9 cellular contexts compared by ENCODE assay signal in genomic region chr11:57424137-57424801, GRCh38. TPM values are rescaled to one million over a fixed set of nuclear protein-coding genes. Genes with fewer than 3 reads are reported as not detected.
DNase-seq lines count a peak whose midpoint lies in the region; ATAC-seq and TF ChIP-seq lines count a peak whose summit lies in the region.
"Had no signal": no experiment of that assay in that cellular context is flagged by ENCODE, and none has a peak within 500 bp of the region (broad histone marks: within the 10 kb centered on the region; RNA-seq: fewer than 3 reads in every experiment).

No MANE protein-coding gene starts in this region.

- no peaks in the 10 kb centered on the region for H3K27me3 ChIP-seq in MG63
- no peaks in the 10 kb centered on the region for H3K27me3 ChIP-seq in neutrophil

- H3K27ac ChIP-seq in cingulate gyrus (ENCODE audit: low read depth, low read length) (peak overlapping the region; percentile 54), neutrophil (peak overlapping the region; percentile 82)

- H3K9me3 ChIP-seq in MG63, result no peaks in the 10 kb centered on the region
- no peaks in the 10 kb centered on the region for H3K9me3 ChIP-seq in neutrophil

- no peak for DNase-seq in CD14-positive monocyte (ENCODE audit: low spot score)
- DNase-seq in MG63, result no peak
- DNase-seq in NCI-H2081 treated with DMSO at 0.1 percent for 48 hours (lab: John Stamatoyannopoulos, UW), result no peak
- no peak for DNase-seq in NK-92 (lab: John Stamatoyannopoulos, UW; ENCODE audit: unreplicated experiment)
- DNase-seq in stimulated activated CD4-positive, alpha-beta T cell treated with anti-CD3 and anti-CD28 coated beads, Interleukin-15, amount 100 ng/mL, for 24 hours, result no peak

- no peak for TF ChIP-seq CTCF in CD14-positive monocyte (IDR thresholded peaks at IDR 0.05)
- no peak for TF ChIP-seq CTCF in neutrophil (IDR thresholded peaks at IDR 0.05)

- H3K9me3 Mint-ChIP-seq in CD14-positive monocyte, result no peaks in the 10 kb centered on the region

- intact Hi-C loops in CD14-positive monocyte (cut with micrococcal nuclease), result no loop called here

- ATAC-seq in HG02759 (IDR thresholded peaks at IDR 0.05; ENCODE audit: unreplicated experiment), result no peak

- peaks cover 60% of the 10 kb centered on the region for H3K4me1 Mint-ChIP-seq in CD14-positive monocyte

- H3K27ac Mint-ChIP-seq in CD14-positive monocyte, result peak overlapping the region; percentile 96 to 99 (median 98)

- peaks cover 34 to 37% of the 10 kb centered on the region in 2 experiments for H3K4me1 ChIP-seq in neutrophil (ENCODE audit: control insufficient read depth in 1 of 2, insufficient read depth in 1 of 2, low read depth in 1 of 2, low read length in 1 of 2)

- H3K36me3 Mint-ChIP-seq in CD14-positive monocyte, result peaks cover 55 to 56% of the 10 kb centered on the region in 2 donors

- H3K4me3 ChIP-seq in MG63, result peak overlapping the region; percentile 62
- peak overlapping the region in 1 of 2 experiments; percentile 75 for H3K4me3 ChIP-seq in neutrophil (ENCODE audit: low read depth in 1 of 2, low read length in 1 of 2)

- H3K27me3 Mint-ChIP-seq in CD14-positive monocyte (ENCODE audit: low read depth in 3 of 3), result peaks cover 0 to 4% (median 2%) of the 10 kb centered on the region in 3 donors

- H3K36me3 ChIP-seq in MG63 (peaks cover 67% of the 10 kb centered on the region), neutrophil (peaks cover 32% of the 10 kb centered on the region)

- peak overlapping the region; percentile 83 to 89 for H3K4me3 Mint-ChIP-seq in CD14-positive monocyte

RNA-seq across cellular contexts. Expression of gene SLC43A3, which starts 2.7 kb away (rescaled TPM):
- 100 to 1,000 TPM; 109 to 116 TPM for polyA plus RNA-seq in CD14-positive monocyte
- total RNA-seq in MG63 (2014; rRNA removed; shearing (Covaris generic); ENCODE audit: low replicate concordance), result 73.1 and 84.3 TPM in 2 replicates

RNA-seq across cellular contexts. Expression of gene PRG2, which starts 33.8 kb away (rescaled TPM):
- polyA plus RNA-seq in CD14-positive monocyte, result not detected
- 1.0 TPM in 1 of 2 replicates, not detected in the other for total RNA-seq in MG63 (2014; rRNA removed; shearing (Covaris generic); ENCODE audit: low replicate concordance)
- polyA plus RNA-seq: neural cell had no signal

RNA-seq across cellular contexts. Expression of gene RTN4RL2, which starts 36.1 kb away (rescaled TPM):
- under 1 TPM; 0.40 to 0.53 TPM for polyA plus RNA-seq in CD14-positive monocyte
- 0.03 and 1.6 TPM in 2 replicates for total RNA-seq in MG63 (2014; rRNA removed; shearing (Covaris generic); ENCODE audit: low replicate concordance)

RNA-seq across cellular contexts. Expression of gene PRG3, which starts 43.3 kb away (rescaled TPM):
- not detected for polyA plus RNA-seq in CD14-positive monocyte
- not detected in 2 replicates for total RNA-seq in MG63 (2014; rRNA removed; shearing (Covaris generic); ENCODE audit: low replicate concordance)
- polyA plus RNA-seq: neural cell had no signal
